Comparison of ENCODE assay signal across 8 cellular contexts in genomic region chr20:25584905-25585704, GRCh38. TPM values are rescaled to one million over a fixed set of nuclear protein-coding genes. Genes with fewer than 3 reads are reported as not detected.
DNase-seq lines count a peak whose midpoint lies in the region; ATAC-seq and TF ChIP-seq lines count a peak whose summit lies in the region.

NINL (minus strand) TSS chr20:25585531; CDS start chr20:25526587, 58,944 bp downstream.

- H3K9ac ChIP-seq in OCI-LY1 (ENCODE audit: low read length), result peak within 1 kb of the TSS; percentile 61

- H3F3A ChIP-seq in OCI-LY1 (ENCODE audit: insufficient read depth, low read length), result no peaks in the 10 kb centered on the region

- TF ChIP-seq CTCF in OCI-LY1 (IDR thresholded peaks at IDR 0.05; ENCODE audit: low read length), result no peak
- TF ChIP-seq CTCF in transverse colon (IDR thresholded peaks at IDR 0.05), result no peak

- no peaks in the 10 kb centered on the region for H3K79me2 ChIP-seq in OCI-LY1 (ENCODE audit: insufficient read depth, low read length)

- peak; percentile 30 for TF ChIP-seq POLR2A in transverse colon (IDR thresholded peaks at IDR 0.05)

- no peak within 1 kb of the TSS for H2AFZ ChIP-seq in OCI-LY1 (ENCODE audit: low read length)

- ATAC-seq in HG02759 (IDR thresholded peaks at IDR 0.05; ENCODE audit: unreplicated experiment), result peak; percentile 68

- no peak for TF ChIP-seq EP300 in transverse colon (IDR thresholded peaks at IDR 0.05; ENCODE audit: low read depth)

- H3K9me2 ChIP-seq in OCI-LY1 (ENCODE audit: low read depth, low read length), result no peaks in the 10 kb centered on the region

- peak within 1 kb of the TSS; percentile 66 for H3K4me2 ChIP-seq in OCI-LY1 (ENCODE audit: low read length)

- no peaks in the 10 kb centered on the region for H3K27me3 ChIP-seq in OCI-LY1 (ENCODE audit: insufficient read depth, low read length)
- peaks cover 15% of the 10 kb centered on the region for H3K27me3 ChIP-seq in transverse colon

- H3K9me3 ChIP-seq in OCI-LY1 (ENCODE audit: low read length) (no peaks in the 10 kb centered on the region), transverse colon (no peaks in the 10 kb centered on the region)

- intact Hi-C loops in transverse colon (cut with DNase I; ENCODE audit: low total_unique reads), result no loop called here

- no peak within 1 kb of the TSS for H3K27ac ChIP-seq in OCI-LY1 (ENCODE audit: low read depth, low read length, poor library complexity, severe bottlenecking)
- H3K27ac ChIP-seq in transverse colon, result peak within 1 kb of the TSS; percentile 45 to 74 (median 68)

- in situ Hi-C loops in transverse colon (cut with MboI; ENCODE audit: low pct_ligation_motif_present in 1 of 4, low pct_unique_long_range_greater_than_20kb in 1 of 4, low sequenced_read_pairs in 3 of 4), result loop anchor here in 1 of 4 donors (25.0 kb wide), 1 partner anchor 277 kb away; no protein-coding TSS in a partner anchor

- H3K4me1 ChIP-seq in OCI-LY1 (ENCODE audit: insufficient read depth, low read length, severe bottlenecking) (peaks cover 10% of the 10 kb centered on the region), transverse colon (peaks cover 0 to 11% (median 10%) of the 10 kb centered on the region in 4 donors)

- WGBS in transverse colon (ENCODE audit: low coverage in 1 of 2), 2 donors, result 2% methylated on average over 39 of the region's 108 CpGs; no CpG with 5 or more reads in 1 of the 2 donors

- H4K20me1 ChIP-seq in OCI-LY1 (ENCODE audit: insufficient read depth, low read length), result no peaks in the 10 kb centered on the region

- DNase-seq in Daoy (ENCODE audit: low read depth), result peak; percentile 80
- DNase-seq in activated gamma-delta T cell treated with anti-CD3 and anti-CD28 coated beads, Interleukin-2, amount 50 U/mL, for 16 hours (ENCODE audit: low read depth), result peak; percentile 1
- peak; percentile 62 for DNase-seq in germinal center (ENCODE audit: low spot score)
- peak in 29 of 56 donors; percentile 8 to 71 (median 32) for DNase-seq in nucleus accumbens (lab: John Stamatoyannopoulos, UW)
- DNase-seq in transverse colon, result peak; percentile 47
- no peak for DNase-seq in NK-92 (lab: John Stamatoyannopoulos, UW; ENCODE audit: unreplicated experiment)

- H3K36me3 ChIP-seq in OCI-LY1 (ENCODE audit: insufficient read depth, low read length), result no peaks in the 10 kb centered on the region
- no peaks in the 10 kb centered on the region for H3K36me3 ChIP-seq in transverse colon

- H3K4me3 ChIP-seq in OCI-LY1 (ENCODE audit: low read depth, low read length, poor library complexity, severe bottlenecking) (peak within 1 kb of the TSS; percentile 66), transverse colon (peak within 1 kb of the TSS; percentile 60 to 75 (median 62))

RNA-seq across cellular contexts. Expression of gene NINL, which starts in this region (rescaled TPM):
- 3.3 and 5.8 TPM in 2 replicates for total RNA-seq in Daoy (2014; rRNA removed; shearing (Covaris generic))
- 1 to 10 TPM; 3.1 to 9.7 (median 5.7) TPM for total RNA-seq in transverse colon
